ENCODE assay signal across 8 cellular contexts in genomic region chr10:124992462-124993344, GRCh38. TPM values are rescaled to one million over a fixed set of nuclear protein-coding genes. Genes with fewer than 3 reads are reported as not detected.
DNase-seq lines count a peak whose midpoint lies in the region; ATAC-seq and TF ChIP-seq lines count a peak whose summit lies in the region.

No MANE protein-coding gene starts in this region.

- no peaks in the 10 kb centered on the region for H3K9me2 ChIP-seq in OCI-LY1 (ENCODE audit: low read depth, low read length)

- no peak overlapping the region for H2AFZ ChIP-seq in OCI-LY1 (ENCODE audit: low read length)

- H3K27me3 Mint-ChIP-seq in activated CD4-positive, alpha-beta T cell treated with anti-CD3 and anti-CD28 coated beads, Interleukin-2, amount 10 ng/mL, durations not matched to agents 7 days and 5 days, result no peaks in the 10 kb centered on the region

- H4K20me1 ChIP-seq in OCI-LY1 (ENCODE audit: insufficient read depth, low read length), result no peaks in the 10 kb centered on the region

- POLR2A ChIA-PET in activated CD4-positive, alpha-beta T cell treated with anti-CD3 and anti-CD28 coated beads, Interleukin-2, amount 10 ng/mL, durations not matched to agents 7 days and 5 days (lab: Charles Lee), result interaction anchor here (0.6 kb wide), 2 partner anchors 304 to 589 kb away, joined by 3 to 4 read pairs; no protein-coding TSS in a partner anchor

- CTCF ChIA-PET in activated CD4-positive, alpha-beta T cell treated with anti-CD3 and anti-CD28 coated beads, Interleukin-2, amount 10 ng/mL, durations not matched to agents 7 days and 5 days (lab: Charles Lee), result interaction anchor here (0.6 to 1.9 kb wide), 6 partner anchors 9 to 1148 kb away, joined by 3 to 4 read pairs (median 4); no protein-coding TSS in a partner anchor

- H3K36me3 ChIP-seq in OCI-LY1 (ENCODE audit: insufficient read depth, low read length) (peaks cover 3% of the 10 kb centered on the region; the same call in 1 of the 2 replicates), left lung (peaks cover 0 to 100% of the 10 kb centered on the region in 2 donors), suprapubic skin (peaks cover 78% of the 10 kb centered on the region)

- ATAC-seq in HG02798 (IDR thresholded peaks at IDR 0.05; ENCODE audit: poor library complexity, unreplicated experiment), result peak; percentile 61
- ATAC-seq in left lung, result peak; percentile 78
- no peak for ATAC-seq in HG03460 (IDR thresholded peaks at IDR 0.05; ENCODE audit: unreplicated experiment)

- intact Hi-C loops in left lung (cut with DNase I), result no loop called here

- no peaks in the 10 kb centered on the region for H3K9me3 Mint-ChIP-seq in activated CD4-positive, alpha-beta T cell treated with anti-CD3 and anti-CD28 coated beads, Interleukin-2, amount 10 ng/mL, durations not matched to agents 7 days and 5 days

- no peak overlapping the region for H3K4me2 ChIP-seq in OCI-LY1 (ENCODE audit: low read length)

- H3K27me3 ChIP-seq in OCI-LY1 (ENCODE audit: insufficient read depth, low read length) (no peaks in the 10 kb centered on the region; the same call in 1 of the 2 replicates), left lung (no peaks in the 10 kb centered on the region), suprapubic skin (no peaks in the 10 kb centered on the region)

- TF ChIP-seq POLR2A in suprapubic skin (IDR thresholded peaks at IDR 0.05), result no peak

- no peaks in the 10 kb centered on the region for H3F3A ChIP-seq in OCI-LY1 (ENCODE audit: insufficient read depth, low read length)

- H3K27ac Mint-ChIP-seq in activated CD4-positive, alpha-beta T cell treated with anti-CD3 and anti-CD28 coated beads, Interleukin-2, amount 10 ng/mL, durations not matched to agents 7 days and 5 days, result no peak overlapping the region

- WGBS in suprapubic skin, result 65% methylated on average over 20 of the region's 20 CpGs

- H3K9ac ChIP-seq in OCI-LY1 (ENCODE audit: low read length), result no peak overlapping the region

- H3K36me3 Mint-ChIP-seq in activated CD4-positive, alpha-beta T cell treated with anti-CD3 and anti-CD28 coated beads, Interleukin-2, amount 10 ng/mL, durations not matched to agents 7 days and 5 days (ENCODE audit: low read depth), result peaks cover 5% of the 10 kb centered on the region

- H3K79me2 ChIP-seq in OCI-LY1 (ENCODE audit: insufficient read depth, low read length), result no peaks in the 10 kb centered on the region

- H3K27ac ChIP-seq in OCI-LY1 (ENCODE audit: low read depth, low read length, poor library complexity, severe bottlenecking) (no peak overlapping the region), cingulate gyrus (ENCODE audit: low read depth, low read length) (peak overlapping the region; percentile 49), left lung (no peak overlapping the region), suprapubic skin (no peak overlapping the region)

- H3K4me3 ChIP-seq in OCI-LY1 (ENCODE audit: low read depth, low read length, poor library complexity, severe bottlenecking) (no peak overlapping the region), left lung (no peak overlapping the region), suprapubic skin (no peak overlapping the region)

- DNase-seq in activated CD4-positive, alpha-beta T cell treated with anti-CD3 and anti-CD28 coated beads, Interleukin-2, amount 10 ng/mL, durations not matched to agents 7 days and 5 days, result peak; percentile 36
- DNase-seq in activated CD4-positive, alpha-beta T cell treated with anti-CD3 and anti-CD28 coated beads for 1 hour, result no peak
- DNase-seq in left lung, result peak; percentile 45 to 72
- peak in 1 of 2 donors; percentile 78 for DNase-seq in suprapubic skin (ENCODE audit: low spot score in 2 of 2)

- H3K4me1 Mint-ChIP-seq in activated CD4-positive, alpha-beta T cell treated with anti-CD3 and anti-CD28 coated beads, Interleukin-2, amount 10 ng/mL, durations not matched to agents 7 days and 5 days, result no peaks in the 10 kb centered on the region

- no peaks in the 10 kb centered on the region for H3K9me3 ChIP-seq in OCI-LY1 (ENCODE audit: low read length)
- H3K9me3 ChIP-seq in left lung, result no peaks in the 10 kb centered on the region
- H3K9me3 ChIP-seq in suprapubic skin, result no peaks in the 10 kb centered on the region

- TF ChIP-seq EP300 in suprapubic skin (IDR thresholded peaks at IDR 0.05), result no peak

- TF ChIP-seq CTCF in OCI-LY1 (IDR thresholded peaks at IDR 0.05; ENCODE audit: low read length) (peak; percentile 65), left lung (IDR thresholded peaks at IDR 0.05) (peak; percentile 60 to 73), suprapubic skin (IDR thresholded peaks at IDR 0.05) (peak; percentile 65 to 72)

- H3K4me1 ChIP-seq in OCI-LY1 (ENCODE audit: insufficient read depth, low read length, severe bottlenecking) (peaks cover 4% of the 10 kb centered on the region), left lung (no peaks in the 10 kb centered on the region), suprapubic skin (peaks cover 11% of the 10 kb centered on the region)

- no peak overlapping the region for H3K4me3 Mint-ChIP-seq in activated CD4-positive, alpha-beta T cell treated with anti-CD3 and anti-CD28 coated beads, Interleukin-2, amount 10 ng/mL, durations not matched to agents 7 days and 5 days

RNA-seq across cellular contexts. Expression of gene ZRANB1, which starts 50.8 kb away (rescaled TPM):
- 10 to 100 TPM; 10.1 to 11.1 TPM for total RNA-seq in activated CD4-positive, alpha-beta T cell treated with anti-CD3 and anti-CD28 coated beads, Interleukin-2, amount 10 ng/mL, durations not matched to agents 7 days and 5 days
- total RNA-seq in left lung, result 10 to 100 TPM; 15.3 to 15.5 TPM
- 10 to 100 TPM; 21.2 to 37.9 (median 30.2) TPM for total RNA-seq in suprapubic skin
